In genomic region chr2:141392517-141393213, GRCh38 we compare ENCODE assay signal across 17 cellular contexts.
DNase-seq lines count a peak whose midpoint lies in the region; ATAC-seq, FAIRE-seq and TF ChIP-seq lines count a peak whose summit lies in the region.
"Had no signal": no experiment of that assay in that cellular context is flagged by ENCODE, and none has a peak within 500 bp of the region (broad histone marks: within the 10 kb centered on the region; RNA-seq: fewer than 3 reads in every experiment).

No MANE protein-coding gene starts in this region.

- WGBS in H1 (ENCODE audit: extremely low coverage in 1 of 2, insufficient coverage in 1 of 2, insufficient read length in 1 of 2, insufficient replicate concordance in 2 of 2, low coverage in 1 of 2, low lambda C conversion rate in 2 of 2, missing lambda C conversion rate in 1 of 2), 2 experiments = 92% methylated on average over 5 of the region's 5 CpGs; no CpG with 5 or more reads in 1 of the 2 experiments
- 69 to 72% methylated on average over 5 of the region's 5 CpGs for WGBS in sigmoid colon, 2 donors

- POLR2A ChIA-PET in H1 (lab: Charles Lee; ENCODE audit: partially characterized antibody) = no interaction called here

- TF ChIP-seq RAD21 in H1 (IDR thresholded peaks at IDR 0.05 in 1 of 2, conservative IDR thresholded peaks at IDR 0.05 in 1 of 2; ENCODE audit: low read depth in 2 of 2, low read length in 2 of 2) = no peak

- H3K4me2 ChIP-seq in H1 (ENCODE audit: insufficient read depth in 1 of 2, low read depth in 2 of 2, low read length in 2 of 2) = no peak overlapping the region
- H3K4me2 ChIP-seq: PC-9 had no signal

- no peak overlapping the region for H2BK5ac ChIP-seq in H1 (ENCODE audit: low read depth, low read length)

- H2AK5ac ChIP-seq in H1 (ENCODE audit: low read depth, low read length) = no peak overlapping the region

- CTCF ChIA-PET in H1 (lab: Charles Lee; ENCODE audit: partially characterized antibody) = no interaction called here

- H3K27ac ChIP-seq in H1 (ENCODE audit: low read depth, low read length) (no peak overlapping the region), sigmoid colon (no peak overlapping the region)
- H3K27ac ChIP-seq: PC-9 had no signal

- H3K9me3 ChIP-seq in H1 (ENCODE audit: insufficient read depth in 2 of 2, low read depth in 1 of 2, low read length in 1 of 2) = no peaks in the 10 kb centered on the region
- H3K9me3 ChIP-seq in sigmoid colon = no peaks in the 10 kb centered on the region
- H3K9me3 ChIP-seq: BE2C had no signal

- no peak for ATAC-seq in stimulated activated naive CD8-positive, alpha-beta T cell treated with anti-CD3 and anti-CD28 coated beads, Interleukin-15, amount 100 ng/mL, for 72 hours

- H3K23ac ChIP-seq in H1 (ENCODE audit: insufficient read length) = no peak overlapping the region

- no peak for FAIRE-seq in H1 (lab: Jason Lieb, UNC)
- FAIRE-seq: endometrium, urothelium cell line had no signal

- no peak overlapping the region for H4K5ac ChIP-seq in H1 (ENCODE audit: insufficient read length, low read depth, low read length)

- no peak overlapping the region for H3K18ac ChIP-seq in H1 (ENCODE audit: extremely low read depth, low read length)

- H3K56ac ChIP-seq in H1 (replicated peaks; ENCODE audit: insufficient read length, low read depth, low read length) = no peak overlapping the region

- H3K27me3 ChIP-seq in H1 (replicated peaks in 1 of 4; ENCODE audit: control insufficient read depth in 3 of 4, extremely low read depth in 1 of 4, insufficient read depth in 3 of 4, low read length in 3 of 4) (no peaks in the 10 kb centered on the region), sigmoid colon (no peaks in the 10 kb centered on the region)
- H3K27me3 ChIP-seq: BE2C had no signal

- intact Hi-C loops in sigmoid colon (cut with DNase I) = no loop called here

- DNase-seq in AG10803 (ENCODE audit: low read depth) (peak; percentile 48), M059J (ENCODE audit: low read depth) (peak; percentile 0), H1 (ENCODE audit: low read depth in 1 of 2, low spot score in 2 of 2) (no peak), mesothelial cell of epicardium (ENCODE audit: low spot score in 2 of 2, unreplicated experiment in 2 of 2) (no peak), NCI-H2196 treated with DMSO at 0.1 percent for 48 hours (lab: John Stamatoyannopoulos, UW; ENCODE audit: unreplicated experiment) (no peak), sigmoid colon (no peak), CD1c-positive myeloid dendritic cell (ENCODE audit: extremely low spot score) (no peak)
- DNase-seq in stimulated activated naive CD8-positive, alpha-beta T cell treated with anti-CD3 and anti-CD28 coated beads, Interleukin-15, amount 100 ng/mL, for 72 hours = no peak
- DNase-seq: BE2C, H9, NCI-H1092, PC-9, T-helper 2 cell had no signal

- H3K79me2 ChIP-seq in H1 (ENCODE audit: control insufficient read depth in 1 of 2, insufficient read depth in 2 of 2, low read length in 2 of 2) = no peaks in the 10 kb centered on the region

- no peak overlapping the region for H4K91ac ChIP-seq in H1 (replicated peaks; ENCODE audit: insufficient read length, low read length)

- H3K4me3 Mint-ChIP-seq in mesothelial cell of epicardium = no peak overlapping the region
- H3K4me3 Mint-ChIP-seq in stimulated activated naive CD8-positive, alpha-beta T cell treated with anti-CD3 and anti-CD28 coated beads, Interleukin-15, amount 100 ng/mL, for 72 hours = no peak overlapping the region
- H3K4me3 Mint-ChIP-seq: activated T-helper 1 cell treated with anti-CD3 and anti-CD28 coated beads, Interleukin-12 subunit alpha, Interleukin-12 subunit beta, Interleukin-2, Interleukin-4 antibody, amounts not matched to agents 30 ng/mL and 10 ng/mL and 1 ng/mL, durations not matched to agents 14 hours and 24 hours and 36 hours; H9 had no signal

- H3K36me3 ChIP-seq in H1 (ENCODE audit: control insufficient read depth in 2 of 4, insufficient read depth in 4 of 4, low read length in 3 of 4) = no peaks in the 10 kb centered on the region
- H3K36me3 ChIP-seq in sigmoid colon = no peaks in the 10 kb centered on the region
- H3K36me3 ChIP-seq: BE2C had no signal

- no peaks in the 10 kb centered on the region for H4K20me1 ChIP-seq in H1 (replicated peaks in 1 of 2; ENCODE audit: control insufficient read depth in 1 of 2, insufficient read depth in 2 of 2, low read length in 2 of 2)

- H3K9ac ChIP-seq in H1 (replicated peaks in 1 of 4; ENCODE audit: extremely low read depth in 1 of 4, low read depth in 3 of 4, low read length in 3 of 4) = no peak overlapping the region

- no peak overlapping the region for H2BK12ac ChIP-seq in H1 (ENCODE audit: low read depth, low read length)

- no peak overlapping the region for H4K8ac ChIP-seq in H1 (ENCODE audit: extremely low read depth, insufficient read depth, low read length)

- TF ChIP-seq CTCF in AG10803 (conservative IDR thresholded peaks at IDR 0.05; ENCODE audit: low read length) (no peak), H1 (IDR thresholded peaks at IDR 0.05; ENCODE audit: control extremely low read depth in 1 of 3, insufficient read depth in 1 of 3, low read depth in 1 of 3, low read length in 3 of 3) (no peak), mesothelial cell of epicardium (IDR thresholded peaks at IDR 0.05; ENCODE audit: unreplicated experiment) (no peak), sigmoid colon (IDR thresholded peaks at IDR 0.05) (no peak)

- H3K27ac Mint-ChIP-seq in mesothelial cell of epicardium = peak overlapping the region; percentile 55
- H3K27ac Mint-ChIP-seq in stimulated activated naive CD8-positive, alpha-beta T cell treated with anti-CD3 and anti-CD28 coated beads, Interleukin-15, amount 100 ng/mL, for 72 hours = no peak overlapping the region
- H3K27ac Mint-ChIP-seq: activated T-helper 1 cell treated with anti-CD3 and anti-CD28 coated beads, Interleukin-12 subunit alpha, Interleukin-12 subunit beta, Interleukin-2, Interleukin-4 antibody, amounts not matched to agents 30 ng/mL and 10 ng/mL and 1 ng/mL, durations not matched to agents 14 hours and 24 hours and 36 hours; H9; progenitor cell of endocrine pancreas had no signal

- H3K4me1 Mint-ChIP-seq in mesothelial cell of epicardium = peaks cover 15% of the 10 kb centered on the region
- H3K4me1 Mint-ChIP-seq in stimulated activated naive CD8-positive, alpha-beta T cell treated with anti-CD3 and anti-CD28 coated beads, Interleukin-15, amount 100 ng/mL, for 72 hours = no peaks in the 10 kb centered on the region

- TF ChIP-seq POLR2A in H1 (IDR thresholded peaks at IDR 0.05; ENCODE audit: control extremely low read depth in 1 of 2, low read depth in 2 of 2, low read length in 2 of 2) (no peak), sigmoid colon (IDR thresholded peaks at IDR 0.05) (no peak)

- no peak overlapping the region for H2BK120ac ChIP-seq in H1 (replicated peaks; ENCODE audit: low read depth, low read length)

- H3K79me1 ChIP-seq in H1 (ENCODE audit: low read depth, low read length) = no peaks in the 10 kb centered on the region

- H2BK15ac ChIP-seq in H1 (ENCODE audit: low read length) = no peak overlapping the region

- H2BK20ac ChIP-seq in H1 (ENCODE audit: low read length) = no peak overlapping the region

- H3K27me3 Mint-ChIP-seq in mesothelial cell of epicardium (ENCODE audit: low read depth) = no peaks in the 10 kb centered on the region
- H3K27me3 Mint-ChIP-seq in stimulated activated naive CD8-positive, alpha-beta T cell treated with anti-CD3 and anti-CD28 coated beads, Interleukin-15, amount 100 ng/mL, for 72 hours = no peaks in the 10 kb centered on the region
- H3K27me3 Mint-ChIP-seq: progenitor cell of endocrine pancreas had no signal

- H3K14ac ChIP-seq in H1 (ENCODE audit: insufficient read length) = no peak overlapping the region

- H3K36me3 Mint-ChIP-seq in mesothelial cell of epicardium = no peaks in the 10 kb centered on the region

- TF ChIP-seq EP300 in H1 (IDR thresholded peaks at IDR 0.05; ENCODE audit: borderline replicate concordance in 1 of 2, low read depth in 2 of 2, low read length in 2 of 2) = no peak
- TF ChIP-seq EP300 in sigmoid colon (IDR thresholded peaks at IDR 0.05) = no peak

- H2AFZ ChIP-seq in H1 (ENCODE audit: low read length) = peak overlapping the region; percentile 69; the same call in 1 of the 2 replicates
- H2AFZ ChIP-seq: PC-9 had no signal

- H3K9me3 Mint-ChIP-seq in mesothelial cell of epicardium = no peaks in the 10 kb centered on the region
- H3K9me3 Mint-ChIP-seq in stimulated activated naive CD8-positive, alpha-beta T cell treated with anti-CD3 and anti-CD28 coated beads, Interleukin-15, amount 100 ng/mL, for 72 hours = no peaks in the 10 kb centered on the region
- H3K9me3 Mint-ChIP-seq: activated T-helper 1 cell treated with anti-CD3 and anti-CD28 coated beads, Interleukin-12 subunit alpha, Interleukin-12 subunit beta, Interleukin-2, Interleukin-4 antibody, amounts not matched to agents 30 ng/mL and 10 ng/mL and 1 ng/mL, durations not matched to agents 14 hours and 24 hours and 36 hours; H9 had no signal

- H3K4me3 ChIP-seq in AG10803 (ENCODE audit: low read length) = no peak overlapping the region
- H3K4me3 ChIP-seq in H1 (ENCODE audit: extremely low read depth in 1 of 4, insufficient read depth in 2 of 4, low read depth in 3 of 4, low read length in 4 of 4) = no peak overlapping the region
- no peak overlapping the region for H3K4me3 ChIP-seq in sigmoid colon
- H3K4me3 ChIP-seq: PC-9 had no signal

- H3K4me1 ChIP-seq in H1 (replicated peaks in 1 of 4; ENCODE audit: control insufficient read depth in 3 of 4, insufficient read depth in 4 of 4, low read length in 3 of 4) (no peaks in the 10 kb centered on the region), sigmoid colon (no peaks in the 10 kb centered on the region)

- no peaks in the 10 kb centered on the region for H3K23me2 ChIP-seq in H1 (ENCODE audit: low read depth, low read length)

- H3K4ac ChIP-seq in H1 (replicated peaks; ENCODE audit: insufficient read length, low read depth, low read length) = no peak overlapping the region

TF ChIP-seq in H1, 55 proteins besides CTCF, POLR2A, EP300 and RAD21 (continues in another document):
- no peak for TF ChIP-seq GTF2F1 (IDR thresholded peaks at IDR 0.05; ENCODE audit: borderline replicate concordance, low read depth, low read length)
- TF ChIP-seq ATF2 (IDR thresholded peaks at IDR 0.05; ENCODE audit: low read length) = no peak
- TF ChIP-seq HDAC2 (IDR thresholded peaks at IDR 0.05; ENCODE audit: borderline replicate concordance in 1 of 2, low read depth in 2 of 2, low read length in 2 of 2) = no peak
- TF ChIP-seq SP2 (IDR thresholded peaks at IDR 0.05; ENCODE audit: low read length) = no peak
- TF ChIP-seq SAP30 (IDR thresholded peaks at IDR 0.05; ENCODE audit: insufficient read depth, insufficient replicate concordance, low read length) = no peak

Comparison
In these comparisons a context has a peak if more than half of its experiments do, and no peak if none do; other contexts are left out.
1. DNase-seq: peak in AG10803 (single experiment) and M059J (single experiment); none in H1 (0 of 2), mesothelial cell of epicardium (0 of 2), NCI-H2196 treated with DMSO at 0.1 percent for 48 hours (single experiment), stimulated activated naive CD8-positive, alpha-beta T cell treated with anti-CD3 and anti-CD28 coated beads, Interleukin-15, amount 100 ng/mL, for 72 hours (0 of 2), sigmoid colon (single experiment) and CD1c-positive myeloid dendritic cell (single experiment).